Comparison of ENCODE assay signal across 8 cellular contexts in genomic region chr22:24453853-24454252, GRCh38.
"Had no signal": no experiment of that assay in that cellular context is flagged by ENCODE, and none has a peak within 500 bp of the region (broad histone marks: within the 10 kb centered on the region; RNA-seq: fewer than 3 reads in every experiment).

No MANE protein-coding gene starts in this region.

- H3K4me3 ChIP-seq: GM12878 had no signal

- ATAC-seq: GM12878 had no signal

- FAIRE-seq: G401.6, GM12878, GM12891, GM12892, GM18507, GM19239 had no signal

- DNase-seq: GDM1, GF-D8 had no signal
